Comparison of ENCODE assay signal across 8 cellular contexts in genomic region chr6:157764346-157765068, GRCh38. TPM values are rescaled to one million over a fixed set of nuclear protein-coding genes. Genes with fewer than 3 reads are reported as not detected.
DNase-seq lines count a peak whose midpoint lies in the region; ATAC-seq and TF ChIP-seq lines count a peak whose summit lies in the region.

No MANE protein-coding gene starts in this region.

- peak overlapping the region; percentile 72 for H3K27ac ChIP-seq in effector memory CD4-positive, alpha-beta T cell (ENCODE audit: insufficient read depth, low read length, poor library complexity, severe bottlenecking)

- peak overlapping the region; percentile 35; the same call in 1 of the 2 replicates for H3K4me3 ChIP-seq in GM08714 (ENCODE audit: low read length)
- peak overlapping the region; percentile 23 for H3K4me3 ChIP-seq in effector memory CD4-positive, alpha-beta T cell (ENCODE audit: insufficient read depth, low read depth, low read length, poor library complexity, severe bottlenecking)
- peak overlapping the region; percentile 2 for H3K4me3 ChIP-seq in mucosa of descending colon

- peaks cover 44% of the 10 kb centered on the region for H3K4me1 ChIP-seq in effector memory CD4-positive, alpha-beta T cell (ENCODE audit: control insufficient read depth, insufficient read depth, low read length, poor library complexity, severe bottlenecking)
- peaks cover 25% of the 10 kb centered on the region for H3K4me1 ChIP-seq in mucosa of descending colon (ENCODE audit: low read depth)

- peak; percentile 52 for ATAC-seq in HG02610 (IDR thresholded peaks at IDR 0.05; ENCODE audit: unreplicated experiment)
- ATAC-seq in mucosa of descending colon: peak; percentile 63

- H3K36me3 ChIP-seq in effector memory CD4-positive, alpha-beta T cell (ENCODE audit: control insufficient read depth, insufficient read depth, low read length): no peaks in the 10 kb centered on the region
- no peaks in the 10 kb centered on the region for H3K36me3 ChIP-seq in mucosa of descending colon (ENCODE audit: low read depth)

- intact Hi-C loops in mucosa of descending colon (cut with DNase I, micrococcal nuclease): loop anchor here in 1 of 2 donors (10.0 kb wide), 1 partner anchor 110 kb away; no protein-coding TSS in a partner anchor

- peak; percentile 100 for DNase-seq in NCI-H226
- peak; percentile 89 for DNase-seq in activated CD8-positive, alpha-beta memory T cell treated with anti-CD3 and anti-CD28 coated beads for 24 hours
- peak; percentile 81 to 91 (median 82) for DNase-seq in effector memory CD4-positive, alpha-beta T cell
- peak; percentile 78 to 91 (median 83) for DNase-seq in mucosa of descending colon
- DNase-seq in stimulated activated CD8-positive, alpha-beta memory T cell treated with anti-CD3 and anti-CD28 coated beads, Interleukin-2, amount 100 ng/mL, for 1 hour (ENCODE audit: low read depth in 2 of 2): peak; percentile 63 to 68
- no peak for DNase-seq in NCI-H82 (lab: John Stamatoyannopoulos, UW)

- no peak for TF ChIP-seq CTCF in mucosa of descending colon (IDR thresholded peaks at IDR 0.05)

- H3K9me3 ChIP-seq in effector memory CD4-positive, alpha-beta T cell (ENCODE audit: control insufficient read depth, low read length): no peaks in the 10 kb centered on the region
- no peaks in the 10 kb centered on the region for H3K9me3 ChIP-seq in mucosa of descending colon

- H3K27me3 ChIP-seq in effector memory CD4-positive, alpha-beta T cell (replicated peaks; ENCODE audit: control insufficient read depth, insufficient read depth, low read length, poor library complexity, severe bottlenecking): no peaks in the 10 kb centered on the region

RNA-seq across cellular contexts. Expression of gene SNX9, which starts 58.5 kb away (rescaled TPM):
- total RNA-seq in mucosa of descending colon: 10 to 100 TPM; 55.0 to 69.6 (median 68.0) TPM
